20 cellular contexts compared by ENCODE assay signal in genomic region chr12:31828057-31828456, GRCh38.
DNase-seq lines count a peak whose midpoint lies in the region; ATAC-seq and TF ChIP-seq lines count a peak whose summit lies in the region.
"Had no signal": no experiment of that assay in that cellular context is flagged by ENCODE, and none has a peak within 500 bp of the region (broad histone marks: within the 10 kb centered on the region; RNA-seq: fewer than 3 reads in every experiment).

No MANE protein-coding gene starts in this region.

- no peak overlapping the region for H3K18ac ChIP-seq in mesenchymal stem cell (ENCODE audit: low read depth in 1 of 2, low read length in 2 of 2)

- intact Hi-C loops in CD4-positive, alpha-beta T cell (cut with DNase I, micrococcal nuclease): no loop called here
- intact Hi-C loops in testis (cut with DNase I; ENCODE audit: low total_unique reads): no loop called here

- no peak overlapping the region for H2AFZ ChIP-seq in mesenchymal stem cell (ENCODE audit: low read depth, low read length)
- H2AFZ ChIP-seq: GM23248, PC-9 had no signal

- H3K4me1 ChIP-seq in CD4-positive, CD25-positive, alpha-beta regulatory T cell (ENCODE audit: control insufficient read depth, insufficient read depth, low read length, poor library complexity, severe bottlenecking): peaks cover 30% of the 10 kb centered on the region
- H3K4me1 ChIP-seq in mesenchymal stem cell (ENCODE audit: control insufficient read depth, insufficient read depth, low read depth, low read length) (no peaks in the 10 kb centered on the region), testis (no peaks in the 10 kb centered on the region)
- H3K4me1 ChIP-seq: SJCRH30 had no signal

- ATAC-seq in CD4-positive, CD25-positive, alpha-beta regulatory T cell (ENCODE audit: low read depth in 2 of 2): peak in 1 of 2 donors; percentile 34
- peak; percentile 49 for ATAC-seq in CD4-positive, alpha-beta T cell (ENCODE audit: poor library complexity)
- ATAC-seq: HCT116, K562 had no signal

- no peak overlapping the region for H3K27ac ChIP-seq in CD4-positive, CD25-positive, alpha-beta regulatory T cell (ENCODE audit: insufficient read depth, low read length, poor library complexity, severe bottlenecking)
- no peak overlapping the region for H3K27ac ChIP-seq in CD4-positive, alpha-beta T cell (ENCODE audit: low read depth, low read length)
- H3K27ac ChIP-seq in mesenchymal stem cell (ENCODE audit: low read length, poor library complexity, severe bottlenecking) (no peak overlapping the region), testis (no peak overlapping the region)
- H3K27ac ChIP-seq: GM23248, PC-9, SJCRH30 had no signal

- H3K36me3 Mint-ChIP-seq in CD4-positive, CD25-positive, alpha-beta regulatory T cell: peaks cover 3% of the 10 kb centered on the region
- peaks cover 46% of the 10 kb centered on the region for H3K36me3 Mint-ChIP-seq in CD4-positive, alpha-beta T cell (ENCODE audit: low read depth)
- peaks cover 3% of the 10 kb centered on the region for H3K36me3 Mint-ChIP-seq in chondrocyte (ENCODE audit: low read depth)

- H3K4me2 ChIP-seq in mesenchymal stem cell (ENCODE audit: low read length, poor library complexity, severe bottlenecking): no peak overlapping the region
- H3K4me2 ChIP-seq: PC-9 had no signal

- H3K27me3 Mint-ChIP-seq in CD4-positive, CD25-positive, alpha-beta regulatory T cell: peaks cover 4% of the 10 kb centered on the region
- H3K27me3 Mint-ChIP-seq in CD4-positive, alpha-beta T cell: no peaks in the 10 kb centered on the region
- peaks cover 3% of the 10 kb centered on the region for H3K27me3 Mint-ChIP-seq in chondrocyte (ENCODE audit: low read depth)
- H3K27me3 Mint-ChIP-seq: B cell had no signal

- H3K14ac ChIP-seq in mesenchymal stem cell (ENCODE audit: low read length in 2 of 2): no peak overlapping the region

- no peak overlapping the region for H2AK5ac ChIP-seq in mesenchymal stem cell (ENCODE audit: low read length, severe bottlenecking)

- WGBS in mesenchymal stem cell: 82% methylated on average over 2 of the region's 2 CpGs
- 90 to 99% methylated on average over 2 of the region's 2 CpGs for WGBS in testis, 2 donors

- H3K4ac ChIP-seq in mesenchymal stem cell (ENCODE audit: low read depth in 1 of 2, low read length in 2 of 2): no peak overlapping the region

- no peak overlapping the region for H3K9ac ChIP-seq in mesenchymal stem cell (ENCODE audit: low read length)
- H3K9ac ChIP-seq: GM23248 had no signal

- TF ChIP-seq POLR2A in testis (IDR thresholded peaks at IDR 0.05): no peak

- H3K4me3 Mint-ChIP-seq in CD4-positive, CD25-positive, alpha-beta regulatory T cell: peak overlapping the region in 2 of 4 donors; percentile 15 to 22
- peak overlapping the region; percentile 50 for H3K4me3 Mint-ChIP-seq in CD4-positive, alpha-beta T cell
- no peak overlapping the region for H3K4me3 Mint-ChIP-seq in chondrocyte (ENCODE audit: unreplicated experiment)
- H3K4me3 Mint-ChIP-seq: B cell; CD8-positive, alpha-beta memory T cell had no signal

- no peaks in the 10 kb centered on the region for H3K27me3 ChIP-seq in CD4-positive, CD25-positive, alpha-beta regulatory T cell (ENCODE audit: control insufficient read depth, insufficient read depth, low read length)
- no peaks in the 10 kb centered on the region for H3K27me3 ChIP-seq in CD4-positive, alpha-beta T cell (ENCODE audit: control insufficient read depth, insufficient read depth, low read length)
- H3K27me3 ChIP-seq in mesenchymal stem cell (ENCODE audit: control insufficient read depth in 1 of 2, insufficient read depth in 1 of 2, low read length in 2 of 2) (no peaks in the 10 kb centered on the region), testis (no peaks in the 10 kb centered on the region)
- H3K27me3 ChIP-seq: SJCRH30 had no signal

- POLR2A ChIA-PET in CD4-positive, alpha-beta T cell (lab: Charles Lee): no interaction called here

- H3K9me3 Mint-ChIP-seq in CD4-positive, CD25-positive, alpha-beta regulatory T cell: peaks cover 2 to 35% (median 5%) of the 10 kb centered on the region in 7 donors
- H3K9me3 Mint-ChIP-seq in CD4-positive, alpha-beta T cell: peaks cover 12% of the 10 kb centered on the region
- peaks cover 35% of the 10 kb centered on the region for H3K9me3 Mint-ChIP-seq in chondrocyte (ENCODE audit: low read depth)

- CTCF ChIA-PET in CD4-positive, alpha-beta T cell (lab: Charles Lee): no interaction called here

- H3K27ac Mint-ChIP-seq in CD4-positive, CD25-positive, alpha-beta regulatory T cell: peak overlapping the region; percentile 50 to 73 (median 60)
- peak overlapping the region; percentile 69 for H3K27ac Mint-ChIP-seq in CD4-positive, alpha-beta T cell
- no peak overlapping the region for H3K27ac Mint-ChIP-seq in chondrocyte (ENCODE audit: unreplicated experiment)
- H3K27ac Mint-ChIP-seq: B cell had no signal

- no peak overlapping the region for H2BK5ac ChIP-seq in mesenchymal stem cell (ENCODE audit: low read depth, low read length, poor library complexity, severe bottlenecking)

- no peak overlapping the region for H4K91ac ChIP-seq in mesenchymal stem cell (ENCODE audit: low read length)

- no peak for DNase-seq in CD4-positive, CD25-positive, alpha-beta regulatory T cell
- DNase-seq in CD4-positive, alpha-beta T cell: no peak
- DNase-seq in central memory CD4-positive, alpha-beta T cell: peak; percentile 20
- peak; percentile 27 for DNase-seq in mesenchymal stem cell
- no peak for DNase-seq in chondrocyte (ENCODE audit: low spot score)
- DNase-seq in testis: no peak
- no peak for DNase-seq in activated CD8-positive, alpha-beta memory T cell treated with anti-CD3 and anti-CD28 coated beads for 24 hours
- DNase-seq: DMS79, GM23248, MV-4-11, NCI-H1417, NCI-H187 treated with DMSO at 0.1 percent for 48 hours, NCI-H345, NCI-H69, PC-9, SJCRH30 had no signal

- no peak overlapping the region for H2BK120ac ChIP-seq in mesenchymal stem cell (ENCODE audit: low read depth, low read length)

- H4K8ac ChIP-seq in mesenchymal stem cell (ENCODE audit: low read length): no peak overlapping the region

- peaks cover 23 to 66% (median 48%) of the 10 kb centered on the region in 4 donors for H3K4me1 Mint-ChIP-seq in CD4-positive, CD25-positive, alpha-beta regulatory T cell
- peaks cover 55% of the 10 kb centered on the region for H3K4me1 Mint-ChIP-seq in CD4-positive, alpha-beta T cell (ENCODE audit: low read depth)
- H3K4me1 Mint-ChIP-seq in chondrocyte (ENCODE audit: low read depth): no peaks in the 10 kb centered on the region

- no peaks in the 10 kb centered on the region for H3K79me1 ChIP-seq in mesenchymal stem cell (replicated peaks; ENCODE audit: low read length, poor library complexity, severe bottlenecking)

- no peak overlapping the region for H2BK15ac ChIP-seq in mesenchymal stem cell (ENCODE audit: low read depth, poor library complexity, severe bottlenecking)

- H3K9me3 ChIP-seq in CD4-positive, CD25-positive, alpha-beta regulatory T cell (ENCODE audit: control insufficient read depth in 2 of 2, low read length in 2 of 2): peaks cover 0 to 5% of the 10 kb centered on the region in 2 experiments
- H3K9me3 ChIP-seq in CD4-positive, alpha-beta T cell (ENCODE audit: control insufficient read depth, low read length): no peaks in the 10 kb centered on the region
- H3K9me3 ChIP-seq in mesenchymal stem cell (ENCODE audit: control insufficient read depth, low read length) (peaks cover 20% of the 10 kb centered on the region), testis (no peaks in the 10 kb centered on the region)

- no peaks in the 10 kb centered on the region for H3K36me3 ChIP-seq in CD4-positive, CD25-positive, alpha-beta regulatory T cell (ENCODE audit: control insufficient read depth, insufficient read depth, low read length)
- H3K36me3 ChIP-seq in mesenchymal stem cell (ENCODE audit: control insufficient read depth in 1 of 2, insufficient read depth in 2 of 2, low read depth in 1 of 2, low read length in 2 of 2) (no peaks in the 10 kb centered on the region), testis (ENCODE audit: low read depth, missing control alignments) (no peaks in the 10 kb centered on the region)
- H3K36me3 ChIP-seq: SJCRH30 had no signal

- H3K23ac ChIP-seq in mesenchymal stem cell (ENCODE audit: low read length in 2 of 2): no peak overlapping the region

- no peak overlapping the region for H2BK12ac ChIP-seq in mesenchymal stem cell (ENCODE audit: low read length in 2 of 2)

- H3K4me3 ChIP-seq in CD4-positive, CD25-positive, alpha-beta regulatory T cell (ENCODE audit: low read depth, low read length): no peak overlapping the region
- H3K4me3 ChIP-seq in mesenchymal stem cell (ENCODE audit: insufficient read depth in 1 of 2, low read depth in 1 of 2, low read length in 2 of 2) (no peak overlapping the region), testis (no peak overlapping the region)
- H3K4me3 ChIP-seq: GM23248, K562, PC-9, SJCRH30 had no signal

- TF ChIP-seq CTCF in CD4-positive, alpha-beta T cell (IDR thresholded peaks at IDR 0.05): no peak
- no peak for TF ChIP-seq CTCF in chondrocyte (IDR thresholded peaks at IDR 0.05)
- no peak for TF ChIP-seq CTCF in testis (IDR thresholded peaks at IDR 0.05)

Comparison
In these comparisons a context has a peak if more than half of its experiments do, and no peak if none do; other contexts are left out.
1. DNase-seq: peak in central memory CD4-positive, alpha-beta T cell (single experiment) and mesenchymal stem cell (single experiment); none in CD4-positive, CD25-positive, alpha-beta regulatory T cell (0 of 3), CD4-positive, alpha-beta T cell (0 of 10), chondrocyte (single experiment), testis (single experiment) and activated CD8-positive, alpha-beta memory T cell treated with anti-CD3 and anti-CD28 coated beads for 24 hours (single experiment).